Comparison of ENCODE assay signal across 19 cellular contexts in genomic region chr2:64128943-64129391, GRCh38. TPM values are rescaled to one million over a fixed set of nuclear protein-coding genes. Genes with fewer than 3 reads are reported as not detected.
DNase-seq lines count a peak whose midpoint lies in the region; ATAC-seq, FAIRE-seq and TF ChIP-seq lines count a peak whose summit lies in the region.
"Had no signal": no experiment of that assay in that cellular context is flagged by ENCODE, and none has a peak within 500 bp of the region (broad histone marks: within the 10 kb centered on the region; RNA-seq: fewer than 3 reads in every experiment).

No MANE protein-coding gene starts in this region.

- H3K23me2 ChIP-seq in H1 (ENCODE audit: low read depth, low read length): no peaks in the 10 kb centered on the region

- FAIRE-seq in H1 (lab: Jason Lieb, UNC): peak; percentile 74

- H3K56ac ChIP-seq in H1 (replicated peaks; ENCODE audit: insufficient read length, low read depth, low read length): no peak overlapping the region

- no peak overlapping the region for H4K91ac ChIP-seq in H1 (replicated peaks; ENCODE audit: insufficient read length, low read length)

- H3K4me1 ChIP-seq in Karpas-422 (ENCODE audit: low read length) (peaks cover 53% of the 10 kb centered on the region), H1 (replicated peaks in 1 of 4; ENCODE audit: control insufficient read depth in 3 of 4, insufficient read depth in 4 of 4, low read length in 3 of 4) (peaks cover 0 to 10% (median 0%) of the 10 kb centered on the region in 4 experiments; a peak in 3 of 7 replicates), PC-9 (replicated peaks; ENCODE audit: insufficient read depth) (no peaks in the 10 kb centered on the region)

- peaks cover 87% of the 10 kb centered on the region for H3K4me1 Mint-ChIP-seq in activated T-cell treated with anti-CD3 and anti-CD28 coated beads, Interleukin-2, amount 50 U/mL, for 24 hours (ENCODE audit: low read depth)
- H3K4me1 Mint-ChIP-seq in stimulated activated memory B cell treated with anti-CD40 and anti-IgM and Interleukin-4, amounts not matched to agents 10 μg/mL and 1 μg/mL and 100 μg/mL, for 72 hours: peaks cover 62% of the 10 kb centered on the region

- TF ChIP-seq CTCF in H1 (IDR thresholded peaks at IDR 0.05; ENCODE audit: control extremely low read depth in 1 of 3, insufficient read depth in 1 of 3, low read depth in 1 of 3, low read length in 3 of 3): no peak
- TF ChIP-seq CTCF in PC-9 (conservative IDR thresholded peaks at IDR 0.05): no peak

- no peaks in the 10 kb centered on the region for H3F3A ChIP-seq in PC-9 (ENCODE audit: insufficient read depth, low read depth)

- no peak overlapping the region for H3K4me3 ChIP-seq in Karpas-422 (ENCODE audit: low read length)
- peak overlapping the region in 1 of 4 experiments; percentile 18; a peak in 1 of 8 replicates for H3K4me3 ChIP-seq in H1 (ENCODE audit: extremely low read depth in 1 of 4, insufficient read depth in 2 of 4, low read depth in 3 of 4, low read length in 4 of 4)
- no peak overlapping the region for H3K4me3 ChIP-seq in PC-9
- H3K4me3 ChIP-seq: body of pancreas, lower lobe of right lung, right atrium auricular region, tibial artery had no signal

- no peak overlapping the region for H2AK5ac ChIP-seq in H1 (ENCODE audit: low read depth, low read length)

- no peaks in the 10 kb centered on the region for H3K27me3 Mint-ChIP-seq in activated T-cell treated with anti-CD3 and anti-CD28 coated beads, Interleukin-2, amount 50 U/mL, for 24 hours
- H3K27me3 Mint-ChIP-seq in stimulated activated memory B cell treated with anti-CD40 and anti-IgM and Interleukin-4, amounts not matched to agents 10 μg/mL and 1 μg/mL and 100 μg/mL, for 72 hours: no peaks in the 10 kb centered on the region
- H3K27me3 Mint-ChIP-seq: T-helper 17 cell had no signal

- peak overlapping the region; percentile 93 for H3K27ac Mint-ChIP-seq in activated T-cell treated with anti-CD3 and anti-CD28 coated beads, Interleukin-2, amount 50 U/mL, for 24 hours
- H3K27ac Mint-ChIP-seq in stimulated activated memory B cell treated with anti-CD40 and anti-IgM and Interleukin-4, amounts not matched to agents 10 μg/mL and 1 μg/mL and 100 μg/mL, for 72 hours: peak overlapping the region; percentile 40

- H3K79me1 ChIP-seq in H1 (ENCODE audit: low read depth, low read length): peaks cover 3% of the 10 kb centered on the region

- H4K20me1 ChIP-seq in Karpas-422 (ENCODE audit: insufficient read depth, low read depth, low read length) (no peaks in the 10 kb centered on the region), H1 (replicated peaks in 1 of 2; ENCODE audit: control insufficient read depth in 1 of 2, insufficient read depth in 2 of 2, low read length in 2 of 2) (peaks cover 3% of the 10 kb centered on the region in 2 experiments), PC-9 (ENCODE audit: insufficient read depth) (no peaks in the 10 kb centered on the region)

- CTCF ChIA-PET in H1 (lab: Charles Lee; ENCODE audit: partially characterized antibody): no interaction called here
- CTCF ChIA-PET in PC-9 (lab: Charles Lee): no interaction called here

- H2AFZ ChIP-seq in Karpas-422 (ENCODE audit: low read length) (no peak overlapping the region), H1 (ENCODE audit: low read length) (no peak overlapping the region), PC-9 (no peak overlapping the region)

- H3K27me3 ChIP-seq in Karpas-422 (ENCODE audit: low read length) (no peaks in the 10 kb centered on the region), H1 (replicated peaks in 1 of 4; ENCODE audit: control insufficient read depth in 3 of 4, extremely low read depth in 1 of 4, insufficient read depth in 3 of 4, low read length in 3 of 4) (no peaks in the 10 kb centered on the region), PC-9 (ENCODE audit: insufficient read depth, low read depth) (no peaks in the 10 kb centered on the region)
- H3K27me3 ChIP-seq: body of pancreas, right atrium auricular region, tibial artery had no signal

- no peak overlapping the region for H2BK15ac ChIP-seq in H1 (ENCODE audit: low read length)

- H3K14ac ChIP-seq in H1 (ENCODE audit: insufficient read length): no peak overlapping the region

- POLR2A ChIA-PET in H1 (lab: Charles Lee; ENCODE audit: partially characterized antibody): no interaction called here
- POLR2A ChIA-PET in PC-9 (lab: Charles Lee; ENCODE audit: unreplicated experiment): no interaction called here

- H3K4me2 ChIP-seq in Karpas-422 (ENCODE audit: low read depth, low read length, poor library complexity, severe bottlenecking): no peak overlapping the region
- H3K4me2 ChIP-seq in H1 (ENCODE audit: insufficient read depth in 1 of 2, low read depth in 2 of 2, low read length in 2 of 2): peak overlapping the region in 1 of 2 experiments; percentile 16; a peak in 1 of 4 replicates
- no peak overlapping the region for H3K4me2 ChIP-seq in PC-9

- H3K23ac ChIP-seq in H1 (ENCODE audit: insufficient read length): no peak overlapping the region

- TF ChIP-seq EP300 in H1 (IDR thresholded peaks at IDR 0.05; ENCODE audit: borderline replicate concordance in 1 of 2, low read depth in 2 of 2, low read length in 2 of 2): no peak

- no peak for DNase-seq in activated T-cell treated with anti-CD3 and anti-CD28 coated beads, Interleukin-2, amount 50 U/mL, for 24 hours
- no peak for DNase-seq in activated T-cell treated with anti-CD3 and anti-CD28 coated beads, Interleukin-2, amount 50 U/mL, for 1 hour
- DNase-seq in Karpas-422 (no peak), H1 (ENCODE audit: low read depth in 1 of 2, low spot score in 2 of 2) (no peak), PC-9 (no peak), islet precursor cell (no peak)
- DNase-seq: body of pancreas, COR-L47, GDM1, H9, lower lobe of right lung, MV-4-11, NCI-H774, T-helper 17 cell, tibial artery had no signal

- ATAC-seq in stimulated activated memory B cell treated with anti-CD40 and anti-IgM and Interleukin-4, amounts not matched to agents 10 μg/mL and 1 μg/mL and 100 μg/mL, for 72 hours: no peak
- ATAC-seq in GM18907 (IDR thresholded peaks at IDR 0.05; ENCODE audit: unreplicated experiment): no peak
- ATAC-seq: body of pancreas, lower lobe of right lung, T-helper 17 cell had no signal

- TF ChIP-seq RAD21 in H1 (IDR thresholded peaks at IDR 0.05 in 1 of 2, conservative IDR thresholded peaks at IDR 0.05 in 1 of 2; ENCODE audit: low read depth in 2 of 2, low read length in 2 of 2): no peak

- peaks cover 64% of the 10 kb centered on the region for H3K36me3 Mint-ChIP-seq in activated T-cell treated with anti-CD3 and anti-CD28 coated beads, Interleukin-2, amount 50 U/mL, for 24 hours (ENCODE audit: low read depth)
- peaks cover 30% of the 10 kb centered on the region for H3K36me3 Mint-ChIP-seq in stimulated activated memory B cell treated with anti-CD40 and anti-IgM and Interleukin-4, amounts not matched to agents 10 μg/mL and 1 μg/mL and 100 μg/mL, for 72 hours

- H2BK120ac ChIP-seq in H1 (replicated peaks; ENCODE audit: low read depth, low read length): no peak overlapping the region

- peaks cover 46% of the 10 kb centered on the region for H3K36me3 ChIP-seq in Karpas-422 (ENCODE audit: insufficient read depth, low read length)
- H3K36me3 ChIP-seq in H1 (ENCODE audit: control insufficient read depth in 2 of 4, insufficient read depth in 4 of 4, low read length in 3 of 4): no peaks in the 10 kb centered on the region
- H3K36me3 ChIP-seq in PC-9 (ENCODE audit: low read depth): no peaks in the 10 kb centered on the region
- H3K36me3 ChIP-seq: lower lobe of right lung, right atrium auricular region, tibial artery had no signal

- H3K18ac ChIP-seq in H1 (ENCODE audit: extremely low read depth, low read length): no peak overlapping the region; the same call in 1 of the 2 replicates

- H3K9me3 Mint-ChIP-seq in activated T-cell treated with anti-CD3 and anti-CD28 coated beads, Interleukin-2, amount 50 U/mL, for 24 hours: no peaks in the 10 kb centered on the region
- no peaks in the 10 kb centered on the region for H3K9me3 Mint-ChIP-seq in stimulated activated memory B cell treated with anti-CD40 and anti-IgM and Interleukin-4, amounts not matched to agents 10 μg/mL and 1 μg/mL and 100 μg/mL, for 72 hours

- H3K27ac ChIP-seq in Karpas-422 (ENCODE audit: low read length): peak overlapping the region; percentile 53
- no peak overlapping the region for H3K27ac ChIP-seq in H1 (ENCODE audit: low read depth, low read length)
- H3K27ac ChIP-seq in PC-9: no peak overlapping the region
- H3K27ac ChIP-seq: lower lobe of right lung, right atrium auricular region, tibial artery had no signal

- H3K9ac ChIP-seq in Karpas-422 (ENCODE audit: low read length): no peak overlapping the region
- no peak overlapping the region for H3K9ac ChIP-seq in H1 (replicated peaks in 1 of 4; ENCODE audit: extremely low read depth in 1 of 4, low read depth in 3 of 4, low read length in 3 of 4)

- H3K9me2 ChIP-seq in Karpas-422 (replicated peaks; ENCODE audit: insufficient read depth, low read length): no peaks in the 10 kb centered on the region
- H3K9me2 ChIP-seq in PC-9 (ENCODE audit: insufficient read depth): no peaks in the 10 kb centered on the region

- no peak overlapping the region for H4K8ac ChIP-seq in H1 (ENCODE audit: extremely low read depth, insufficient read depth, low read length)

- no peak overlapping the region for H3K4ac ChIP-seq in H1 (replicated peaks; ENCODE audit: insufficient read length, low read depth, low read length)

- H3K4me3 Mint-ChIP-seq in activated T-cell treated with anti-CD3 and anti-CD28 coated beads, Interleukin-2, amount 50 U/mL, for 24 hours: peak overlapping the region; percentile 53
- no peak overlapping the region for H3K4me3 Mint-ChIP-seq in stimulated activated memory B cell treated with anti-CD40 and anti-IgM and Interleukin-4, amounts not matched to agents 10 μg/mL and 1 μg/mL and 100 μg/mL, for 72 hours
- H3K4me3 Mint-ChIP-seq: H9, neural crest cell had no signal

- intact Hi-C loops in PC-9 (cut with micrococcal nuclease; ENCODE audit: unreplicated experiment): no loop called here

- no peak overlapping the region for H2BK12ac ChIP-seq in H1 (ENCODE audit: low read depth, low read length)

- TF ChIP-seq POLR2A in H1 (IDR thresholded peaks at IDR 0.05; ENCODE audit: control extremely low read depth in 1 of 2, low read depth in 2 of 2, low read length in 2 of 2): no peak

- no TSS peak for BruUV-seq in PC-9 (replicated peaks; lab: Mats Ljungman, UMichigan)

- H2BK20ac ChIP-seq in H1 (ENCODE audit: low read length): no peak overlapping the region

- H3K9me3 ChIP-seq in Karpas-422 (ENCODE audit: low read length) (no peaks in the 10 kb centered on the region), H1 (ENCODE audit: insufficient read depth in 2 of 2, low read depth in 1 of 2, low read length in 1 of 2) (no peaks in the 10 kb centered on the region), PC-9 (ENCODE audit: insufficient read depth, low read depth) (no peaks in the 10 kb centered on the region)
- H3K9me3 ChIP-seq: body of pancreas, lower lobe of right lung, right atrium auricular region, tibial artery had no signal

- no peak overlapping the region for H2BK5ac ChIP-seq in H1 (ENCODE audit: low read depth, low read length)

- H3K79me2 ChIP-seq in Karpas-422 (ENCODE audit: low read length) (peaks cover 100% of the 10 kb centered on the region), H1 (ENCODE audit: control insufficient read depth in 1 of 2, insufficient read depth in 2 of 2, low read length in 2 of 2) (peaks cover 0 to 100% of the 10 kb centered on the region in 2 experiments; a peak in 3 of 4 replicates), PC-9 (ENCODE audit: low read depth) (peaks cover 23% of the 10 kb centered on the region; the same call in 1 of the 2 replicates)

- no peak overlapping the region for H4K5ac ChIP-seq in H1 (ENCODE audit: insufficient read length, low read depth, low read length)

RNA-seq across cellular contexts. Expression of gene PELI1, which starts 15.3 kb away (rescaled TPM):
- total RNA-seq in Karpas-422 (2014; rRNA removed; shearing (Covaris generic); ENCODE audit: low replicate concordance): 49.9 and 90.7 TPM in 2 replicates
- total RNA-seq in H1 (2021; fragmentation: NEBNext Ultra II Directional; extraction: Animal tissue kit (Norgen Biotek cat#: 25700)): 57.1 and 57.2 TPM in 2 replicates
- polyA plus RNA-seq in H1 (2011; rRNA removed): 17.1 and 21.8 TPM in 2 replicates
- 31.5 TPM for polyA plus RNA-seq in H1 (2011; cell fraction: cytosol; rRNA removed)
- polyA plus RNA-seq in H1 (2011; cell fraction: nucleus; rRNA removed): 20.5 TPM
- 21.2 to 39.2 TPM (median 25.6 TPM) in 4 replicates for polyA plus RNA-seq in H1 (2012, experiment 1 of 2)
- 3.4 TPM for polyA plus RNA-seq in H1 (2012, experiment 2 of 2)
- polyA plus RNA-seq in H1 (2013, experiment 1 of 2): 26.7 TPM
- 27.3 TPM for polyA plus RNA-seq in H1 (2013, experiment 2 of 2)
- polyA minus RNA-seq in H1 (2011; rRNA and poly(A)+ RNA removed): 31.0 and 38.5 TPM in 2 replicates
- polyA minus RNA-seq in H1 (2011; cell fraction: cytosol; rRNA and poly(A)+ RNA removed): 43.7 TPM
- 82.6 TPM for polyA minus RNA-seq in H1 (2011; cell fraction: nucleus; rRNA and poly(A)+ RNA removed)
- total RNA-seq in PC-9 (2021): 32.6 and 33.1 TPM in 2 replicates
